Comparison of ENCODE assay signal across 2 cellular contexts in the genomic region with DNA sequence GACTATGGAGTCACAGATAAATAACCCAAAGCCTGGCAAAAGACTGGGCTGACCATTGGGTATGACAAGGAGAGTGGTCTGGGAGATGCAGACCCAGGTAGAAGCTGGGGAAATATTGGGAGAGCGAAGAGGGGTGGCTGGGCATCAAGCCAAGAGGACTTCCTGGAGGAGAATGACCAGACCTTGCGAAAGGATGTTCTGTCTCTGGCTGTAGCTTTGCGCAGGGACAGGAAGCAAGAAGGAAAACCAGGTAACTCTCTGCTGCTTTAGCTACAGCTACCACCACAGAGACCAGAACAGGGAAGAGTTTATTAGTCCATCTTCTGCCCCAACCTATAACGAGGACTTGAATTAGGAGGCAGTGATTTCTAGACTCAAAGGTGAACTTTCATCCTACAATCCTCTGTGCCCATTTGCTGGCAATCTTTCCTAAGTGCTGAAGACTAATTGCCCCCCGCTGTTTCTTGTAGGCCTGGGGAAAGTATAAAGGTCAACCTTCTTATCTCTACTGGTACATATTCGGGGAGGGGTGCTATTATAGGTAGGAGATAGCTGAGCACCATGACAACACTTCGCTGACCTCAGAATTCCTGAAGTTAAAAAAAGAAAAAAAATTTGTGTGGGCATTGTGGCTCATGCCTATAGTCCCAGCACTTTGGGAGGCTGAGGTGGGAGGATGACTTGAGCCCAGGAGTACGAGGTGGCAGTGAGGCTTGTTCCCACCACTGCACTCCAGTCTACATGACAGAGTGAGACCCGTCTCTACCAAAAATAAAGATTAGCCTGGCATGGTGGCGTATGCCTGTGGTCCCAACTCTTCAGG.
TF ChIP-seq lines count a peak whose summit lies in the region.

No MANE protein-coding gene starts in this region.

TF ChIP-seq in HEK293, 187 proteins besides CTCF, POLR2A, EP300 and RAD21:
- 0 out of 2 replicates have a peak, but pooled peaks have one; percentile 22 for TF ChIP-seq ZFHX2 (tag by site-specific recombination; conservative IDR thresholded peaks at IDR 0.05)
- TF ChIP-seq EGR2 (tag by site-specific recombination; IDR thresholded peaks at IDR 0.05; ENCODE audit: low read depth) = peak; percentile 50; the same call in 1 of the 2 replicates
- no peak for TF ChIP-seq KLF1 (tag by site-specific recombination; IDR thresholded peaks at IDR 0.05)
- no peak for TF ChIP-seq ZNF596 (tag by site-specific recombination; IDR thresholded peaks at IDR 0.05)

TF ChIP-seq in H1, 55 proteins besides CTCF, POLR2A, EP300 and RAD21:
- TF ChIP-seq, protein P1, sequence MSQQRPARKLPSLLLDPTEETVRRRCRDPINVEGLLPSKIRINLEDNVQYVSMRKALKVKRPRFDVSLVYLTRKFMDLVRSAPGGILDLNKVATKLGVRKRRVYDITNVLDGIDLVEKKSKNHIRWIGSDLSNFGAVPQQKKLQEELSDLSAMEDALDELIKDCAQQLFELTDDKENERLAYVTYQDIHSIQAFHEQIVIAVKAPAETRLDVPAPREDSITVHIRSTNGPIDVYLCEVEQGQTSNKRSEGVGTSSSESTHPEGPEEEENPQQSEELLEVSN (IDR thresholded peaks at IDR 0.05) = no peak
- TF ChIP-seq TEAD4 (IDR thresholded peaks at IDR 0.05; ENCODE audit: low read depth, low read length) = no peak
- TF ChIP-seq RBBP5 (IDR thresholded peaks at IDR 0.05; ENCODE audit: borderline replicate concordance, low read depth, low read length) = no peak
- TF ChIP-seq HDAC2 (IDR thresholded peaks at IDR 0.05; ENCODE audit: borderline replicate concordance in 1 of 2, low read depth in 2 of 2, low read length in 2 of 2) = no peak
- TF ChIP-seq SIN3A (conservative IDR thresholded peaks at IDR 0.05 in 1 of 2, IDR thresholded peaks at IDR 0.05 in 1 of 2; ENCODE audit: low read depth in 1 of 2, low read length in 2 of 2) = no peak
- no peak for TF ChIP-seq ASH2L (IDR thresholded peaks at IDR 0.05; ENCODE audit: low read length)
- TF ChIP-seq CEBPB (IDR thresholded peaks at IDR 0.05; ENCODE audit: low read depth, low read length) = no peak
- TF ChIP-seq TBP (IDR thresholded peaks at IDR 0.05; ENCODE audit: low read depth, low read length) = no peak
- no peak for TF ChIP-seq ZNF274 (IDR thresholded peaks at IDR 0.05; ENCODE audit: borderline replicate concordance, extremely low read depth, low read length)
- TF ChIP-seq NRF1 (IDR thresholded peaks at IDR 0.05; ENCODE audit: low read depth, low read length) = no peak
- TF ChIP-seq JUN (IDR thresholded peaks at IDR 0.05; ENCODE audit: low read depth, low read length) = no peak
- no peak for TF ChIP-seq EZH2 (IDR thresholded peaks at IDR 0.05; ENCODE audit: low read depth, low read length, severe bottlenecking)
- TF ChIP-seq KDM5A (IDR thresholded peaks at IDR 0.05; ENCODE audit: low read length) = no peak
- TF ChIP-seq MAFK (IDR thresholded peaks at IDR 0.05; ENCODE audit: low read depth, low read length) = no peak
- no peak for TF ChIP-seq SAP30 (IDR thresholded peaks at IDR 0.05; ENCODE audit: insufficient read depth, insufficient replicate concordance, low read length)
- no peak for TF ChIP-seq BACH1 (IDR thresholded peaks at IDR 0.05; ENCODE audit: low read length)
- no peak for TF ChIP-seq SP2 (IDR thresholded peaks at IDR 0.05; ENCODE audit: low read length)
- no peak for TF ChIP-seq EGR1 (IDR thresholded peaks at IDR 0.05; ENCODE audit: borderline replicate concordance, low read depth, low read length)
- no peak for TF ChIP-seq SIRT6 (IDR thresholded peaks at IDR 0.05; ENCODE audit: low read length)
- TF ChIP-seq, protein P2, sequence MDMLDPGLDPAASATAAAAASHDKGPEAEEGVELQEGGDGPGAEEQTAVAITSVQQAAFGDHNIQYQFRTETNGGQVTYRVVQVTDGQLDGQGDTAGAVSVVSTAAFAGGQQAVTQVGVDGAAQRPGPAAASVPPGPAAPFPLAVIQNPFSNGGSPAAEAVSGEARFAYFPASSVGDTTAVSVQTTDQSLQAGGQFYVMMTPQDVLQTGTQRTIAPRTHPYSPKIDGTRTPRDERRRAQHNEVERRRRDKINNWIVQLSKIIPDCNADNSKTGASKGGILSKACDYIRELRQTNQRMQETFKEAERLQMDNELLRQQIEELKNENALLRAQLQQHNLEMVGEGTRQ (IDR thresholded peaks at IDR 0.05; ENCODE audit: low read length) = no peak
